Comparison of ENCODE assay signal across 11 cellular contexts in genomic region chr3:143302638-143303171, GRCh38.
DNase-seq lines count a peak whose midpoint lies in the region; ATAC-seq and TF ChIP-seq lines count a peak whose summit lies in the region.
"Had no signal": no experiment of that assay in that cellular context is flagged by ENCODE, and none has a peak within 500 bp of the region (broad histone marks: within the 10 kb centered on the region; RNA-seq: fewer than 3 reads in every experiment).

No MANE protein-coding gene starts in this region.

- H3K4me3 ChIP-seq in BE2C (ENCODE audit: low read depth, low read length): 0 out of 2 replicates have a peak overlapping the region, but pooled peaks have one; percentile 5
- no peak overlapping the region for H3K4me3 ChIP-seq in fibroblast of lung (replicated peaks in 1 of 4; ENCODE audit: control extremely low read depth in 1 of 4, insufficient read depth in 1 of 4, low read depth in 3 of 4, low read length in 4 of 4)
- H3K4me3 ChIP-seq: skin epidermis had no signal

- H3K27me3 ChIP-seq in BE2C (no peaks in the 10 kb centered on the region), fibroblast of lung (ENCODE audit: control insufficient read depth, insufficient read depth, low read length) (no peaks in the 10 kb centered on the region)

- no peak overlapping the region for H3K9ac ChIP-seq in fibroblast of lung (ENCODE audit: insufficient read depth, low read length)

- peaks cover 19% of the 10 kb centered on the region for H3K4me1 Mint-ChIP-seq in nephron progenitor cell

- H3K27ac Mint-ChIP-seq in nephron progenitor cell: peak overlapping the region; percentile 75

- H3K4me3 Mint-ChIP-seq in nephron progenitor cell: no peak overlapping the region

- no peak for ATAC-seq in GM21360 (IDR thresholded peaks at IDR 0.05; ENCODE audit: unreplicated experiment)

- no peaks in the 10 kb centered on the region for H3K79me2 ChIP-seq in fibroblast of lung (ENCODE audit: control insufficient read depth, insufficient read depth, low read length)

- no peaks in the 10 kb centered on the region for H3K9me3 Mint-ChIP-seq in nephron progenitor cell

- H4K20me1 ChIP-seq in fibroblast of lung (ENCODE audit: control insufficient read depth, extremely low read depth, insufficient read depth, low read length): no peaks in the 10 kb centered on the region

- DNase-seq in BE2C (peak; percentile 27), RKO (ENCODE audit: low spot score) (peak; percentile 13), fibroblast of lung (ENCODE audit: low read depth in 2 of 2) (peak; percentile 79 to 81), nephron progenitor cell (no peak), activated gamma-delta T cell (lab: John Stamatoyannopoulos, UW) (no peak), NCI-H2107 treated with DMSO at 0.1 percent for 48 hours (lab: John Stamatoyannopoulos, UW; ENCODE audit: unreplicated experiment) (no peak)
- no peak for DNase-seq in effector CD8-positive, alpha-beta T cell (lab: John Stamatoyannopoulos, UW)
- DNase-seq: DMS53, NCI-H1694 treated with DMSO at 0.1 percent for 48 hours had no signal

- H3K36me3 ChIP-seq in BE2C (no peaks in the 10 kb centered on the region), fibroblast of lung (ENCODE audit: control insufficient read depth, insufficient read depth, low read length) (no peaks in the 10 kb centered on the region)

- no peaks in the 10 kb centered on the region for H3K36me3 Mint-ChIP-seq in nephron progenitor cell (ENCODE audit: low read depth)

- TF ChIP-seq CTCF in BE2C (IDR thresholded peaks at IDR 0.05; ENCODE audit: low read depth, low read length) (no peak), fibroblast of lung (conservative IDR thresholded peaks at IDR 0.05 in 1 of 2, IDR thresholded peaks at IDR 0.05 in 1 of 2; ENCODE audit: low read depth in 1 of 2, low read length in 2 of 2) (no peak), nephron progenitor cell (IDR thresholded peaks at IDR 0.05) (no peak)

- peak overlapping the region; percentile 46 for H3K4me2 ChIP-seq in fibroblast of lung (ENCODE audit: extremely low read depth, insufficient read depth, low read length)

- H3K4me1 ChIP-seq in BE2C (no peaks in the 10 kb centered on the region; the same call in 1 of the 2 replicates), fibroblast of lung (ENCODE audit: control insufficient read depth, extremely low read depth, insufficient read depth, low read length) (peaks cover 7% of the 10 kb centered on the region)

- H3K9me3 ChIP-seq in BE2C (no peaks in the 10 kb centered on the region), fibroblast of lung (ENCODE audit: control insufficient read depth, insufficient read depth, low read depth, low read length) (no peaks in the 10 kb centered on the region)

- no peak overlapping the region for H2AFZ ChIP-seq in fibroblast of lung (ENCODE audit: low read length)

- peak overlapping the region; percentile 39 for H3K27ac ChIP-seq in fibroblast of lung (ENCODE audit: insufficient read depth, low read length)

- no peaks in the 10 kb centered on the region for H3K27me3 Mint-ChIP-seq in nephron progenitor cell (ENCODE audit: low read depth, poor library complexity)

Comparison
In these comparisons a context has a peak if more than half of its experiments do, and no peak if none do; other contexts are left out.
1. DNase-seq: peak in BE2C (single experiment), RKO (single experiment) and fibroblast of lung (2 of 2); none in nephron progenitor cell (single experiment), activated gamma-delta T cell (single experiment), effector CD8-positive, alpha-beta T cell (single experiment) and NCI-H2107 treated with DMSO at 0.1 percent for 48 hours (single experiment).